12 cellular contexts compared by ENCODE assay signal in the genomic region with DNA sequence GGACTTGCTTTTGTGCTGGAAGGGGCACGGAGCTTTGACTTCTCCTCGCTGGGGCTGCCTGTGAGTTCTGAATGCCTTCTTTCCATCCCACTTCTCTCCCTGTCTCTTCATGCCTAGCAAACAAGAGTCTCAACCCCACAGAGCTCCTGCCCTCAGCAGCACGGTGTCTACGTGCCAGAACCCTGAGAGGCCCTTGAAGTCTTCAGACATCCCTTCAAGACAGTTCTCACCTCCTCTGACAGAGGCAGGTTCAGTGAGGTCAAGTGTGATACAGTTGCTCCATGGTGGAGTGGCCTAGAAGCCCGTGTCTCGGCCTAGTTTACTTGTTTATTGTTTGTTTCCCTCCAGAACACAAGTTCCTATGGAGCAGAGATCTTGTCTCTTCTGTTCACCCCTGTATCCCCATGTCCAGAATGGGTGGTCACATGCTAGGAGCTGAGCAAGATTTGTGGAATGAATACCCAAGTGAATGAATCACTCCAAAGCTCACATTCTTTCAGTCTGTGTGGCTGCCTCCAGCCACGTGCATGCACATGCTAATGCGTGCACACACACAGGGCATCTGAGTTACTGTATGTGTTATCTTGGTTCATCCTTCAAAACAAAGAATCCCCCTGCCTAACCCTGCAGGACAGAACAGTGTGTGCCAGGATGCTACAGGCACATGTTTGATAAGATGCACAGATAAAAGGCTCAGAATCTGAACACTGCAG.
A peak's percentile ranks its signal among the peaks of the same experiment; 100 is the strongest.
DNase-seq lines count a peak whose midpoint lies in the region; ATAC-seq lines count a peak whose summit lies in the region.
"Had no signal": no experiment of that assay in that cellular context is flagged by ENCODE, and none has a peak within 500 bp of the region (broad histone marks: within the 10 kb centered on the region; RNA-seq: fewer than 3 reads in every experiment).

No MANE protein-coding gene starts in this region.

- H3K36me3 Mint-ChIP-seq in activated CD4-positive, alpha-beta T cell treated with anti-CD3 and anti-CD28 coated beads for 36 hours (ENCODE audit: low read depth): peaks cover 33% of the 10 kb centered on the region

- peak overlapping the region in 1 of 2 experiments; percentile 65 for H3K4me3 ChIP-seq in mesenchymal stem cell (ENCODE audit: insufficient read depth in 1 of 2, low read depth in 1 of 2, low read length in 2 of 2)
- H3K4me3 ChIP-seq: BLaER1 treated with 17β-estradiol and CSF1 and Interleukin-3, amounts not matched to agents 10 nM and 100 nM had no signal

- peak overlapping the region; percentile 49 for H2BK5ac ChIP-seq in mesenchymal stem cell (ENCODE audit: low read depth, low read length, poor library complexity, severe bottlenecking)

- 31% methylated on average over 6 of the region's 8 CpGs for WGBS in mesenchymal stem cell

- no peak overlapping the region for H3K14ac ChIP-seq in mesenchymal stem cell (ENCODE audit: low read length in 2 of 2)

- no peaks in the 10 kb centered on the region for H3K9me3 Mint-ChIP-seq in activated CD4-positive, alpha-beta T cell treated with anti-CD3 and anti-CD28 coated beads for 36 hours (ENCODE audit: low read depth)
- H3K9me3 Mint-ChIP-seq: naive B cell had no signal

- intact Hi-C loops in activated CD4-positive, alpha-beta T cell treated with anti-CD3 and anti-CD28 coated beads for 36 hours (cut with DNase I, micrococcal nuclease): loop anchor here (10.0 kb wide), 3 partner anchors 265 to 1555 kb away; no protein-coding TSS in a partner anchor

- DNase-seq in A172 (ENCODE audit: low spot score) (peak; percentile 94), HUDEP-2 (lab: John Stamatoyannopoulos, UW; ENCODE audit: unreplicated experiment in 76 of 76) (peak in 41 of 76 experiments; percentile 5 to 69 (median 24)), dedifferentiated amniotic fluid mesenchymal stem cell (ENCODE audit: extremely low spot score) (peak; percentile 93), mesenchymal stem cell (peak; percentile 93), GDM1 (lab: John Stamatoyannopoulos, UW) (no peak), NCI-H748 (lab: John Stamatoyannopoulos, UW; ENCODE audit: unreplicated experiment) (no peak)
- no peak for DNase-seq in activated CD4-positive, alpha-beta T cell treated with anti-CD3 and anti-CD28 coated beads for 36 hours
- DNase-seq: central memory CD4-positive, alpha-beta T cell; naive B cell; NCI-H2227 treated with DMSO at 0.1 percent for 48 hours had no signal

- H3K36me3 ChIP-seq in mesenchymal stem cell (ENCODE audit: control insufficient read depth in 1 of 2, insufficient read depth in 2 of 2, low read depth in 1 of 2, low read length in 2 of 2): peaks cover 3 to 13% of the 10 kb centered on the region in 2 experiments

- H3K4me1 Mint-ChIP-seq in activated CD4-positive, alpha-beta T cell treated with anti-CD3 and anti-CD28 coated beads for 36 hours: peaks cover 13% of the 10 kb centered on the region
- H3K4me1 Mint-ChIP-seq: naive B cell had no signal

- H2BK120ac ChIP-seq in mesenchymal stem cell (ENCODE audit: low read depth, low read length): no peak overlapping the region

- H2BK12ac ChIP-seq in mesenchymal stem cell (ENCODE audit: low read length in 2 of 2): peak overlapping the region; percentile 23 to 99

- H2AFZ ChIP-seq in mesenchymal stem cell (ENCODE audit: low read depth, low read length): no peak overlapping the region

- H3K4ac ChIP-seq in mesenchymal stem cell (ENCODE audit: low read depth in 1 of 2, low read length in 2 of 2): peak overlapping the region; percentile 13 to 70

- H3K4me3 Mint-ChIP-seq in activated CD4-positive, alpha-beta T cell treated with anti-CD3 and anti-CD28 coated beads for 36 hours: no peak overlapping the region
- H3K4me3 Mint-ChIP-seq: naive B cell had no signal

- POLR2A ChIA-PET in activated CD4-positive, alpha-beta T cell treated with anti-CD3 and anti-CD28 coated beads for 36 hours (lab: Charles Lee): no interaction called here

- peak overlapping the region; percentile 87 for H3K9ac ChIP-seq in mesenchymal stem cell (ENCODE audit: low read length)
- H3K9ac ChIP-seq: BLaER1 treated with 17β-estradiol and CSF1 and Interleukin-3, amounts not matched to agents 10 nM and 100 nM had no signal

- peak overlapping the region; percentile 25 to 97 for H3K18ac ChIP-seq in mesenchymal stem cell (ENCODE audit: low read depth in 1 of 2, low read length in 2 of 2)

- H2BK15ac ChIP-seq in mesenchymal stem cell (ENCODE audit: low read depth, poor library complexity, severe bottlenecking): peak overlapping the region; percentile 84

- peaks cover 2% of the 10 kb centered on the region for H3K27me3 Mint-ChIP-seq in activated CD4-positive, alpha-beta T cell treated with anti-CD3 and anti-CD28 coated beads for 36 hours
- H3K27me3 Mint-ChIP-seq: naive B cell had no signal

- no peak overlapping the region for H3K23ac ChIP-seq in mesenchymal stem cell (ENCODE audit: low read length in 2 of 2)

- peak overlapping the region; percentile 74 for H4K91ac ChIP-seq in mesenchymal stem cell (ENCODE audit: low read length)

- H2AK5ac ChIP-seq in mesenchymal stem cell (ENCODE audit: low read length, severe bottlenecking): peak overlapping the region; percentile 78

- H3K79me1 ChIP-seq in mesenchymal stem cell (replicated peaks; ENCODE audit: low read length, poor library complexity, severe bottlenecking): no peaks in the 10 kb centered on the region

- H3K27ac Mint-ChIP-seq in activated CD4-positive, alpha-beta T cell treated with anti-CD3 and anti-CD28 coated beads for 36 hours: no peak overlapping the region

- peaks cover 10% of the 10 kb centered on the region for H3K4me1 ChIP-seq in mesenchymal stem cell (ENCODE audit: control insufficient read depth, insufficient read depth, low read depth, low read length)

- no peaks in the 10 kb centered on the region for H3K9me3 ChIP-seq in mesenchymal stem cell (ENCODE audit: control insufficient read depth, low read length)
- H3K9me3 ChIP-seq: BLaER1 treated with 17β-estradiol and CSF1 and Interleukin-3, amounts not matched to agents 10 nM and 100 nM had no signal

- ATAC-seq in GM21526 (IDR thresholded peaks at IDR 0.05; ENCODE audit: low FRiP score, unreplicated experiment): no peak
- no peak for ATAC-seq in activated CD4-positive, alpha-beta T cell treated with anti-CD3 and anti-CD28 coated beads for 36 hours

- H3K4me2 ChIP-seq in mesenchymal stem cell (ENCODE audit: low read length, poor library complexity, severe bottlenecking): peak overlapping the region; percentile 62
- H3K4me2 ChIP-seq: BLaER1 treated with 17β-estradiol and CSF1 and Interleukin-3, amounts not matched to agents 10 nM and 100 nM had no signal

- H3K27me3 ChIP-seq in mesenchymal stem cell (ENCODE audit: control insufficient read depth in 1 of 2, insufficient read depth in 1 of 2, low read length in 2 of 2): no peaks in the 10 kb centered on the region
- H3K27me3 ChIP-seq: BLaER1 treated with 17β-estradiol and CSF1 and Interleukin-3, amounts not matched to agents 10 nM and 100 nM had no signal

- H3K27ac ChIP-seq in mesenchymal stem cell (ENCODE audit: low read length, poor library complexity, severe bottlenecking): peak overlapping the region; percentile 97
- H3K27ac ChIP-seq: BLaER1 treated with 17β-estradiol and CSF1 and Interleukin-3, amounts not matched to agents 10 nM and 100 nM had no signal

- CTCF ChIA-PET in activated CD4-positive, alpha-beta T cell treated with anti-CD3 and anti-CD28 coated beads for 36 hours (lab: Charles Lee): no interaction called here

- H4K8ac ChIP-seq in mesenchymal stem cell (ENCODE audit: low read length): peak overlapping the region; percentile 73

Comparison
In these comparisons a context has a peak if more than half of its experiments do, and no peak if none do; other contexts are left out.
1. DNase-seq: peak in A172 (single experiment), HUDEP-2 (41 of 76), dedifferentiated amniotic fluid mesenchymal stem cell (single experiment) and mesenchymal stem cell (single experiment); none in activated CD4-positive, alpha-beta T cell treated with anti-CD3 and anti-CD28 coated beads for 36 hours (single experiment), GDM1 (single experiment) and NCI-H748 (single experiment).